ENCODE assay signal across 13 cellular contexts in genomic region chr1:52237430-52237829, GRCh38.
DNase-seq lines count a peak whose midpoint lies in the region; ATAC-seq and TF ChIP-seq lines count a peak whose summit lies in the region.
"Had no signal": no experiment of that assay in that cellular context is flagged by ENCODE, and none has a peak within 500 bp of the region (broad histone marks: within the 10 kb centered on the region; RNA-seq: fewer than 3 reads in every experiment).

No MANE protein-coding gene starts in this region.

- no peak overlapping the region for H3K27ac ChIP-seq in RWPE1
- peak overlapping the region; percentile 82 for H3K27ac ChIP-seq in epithelial cell of prostate
- no peak overlapping the region for H3K27ac ChIP-seq in right lobe of liver
- H3K27ac ChIP-seq: KMS-11 had no signal

- ATAC-seq in HG03521 (IDR thresholded peaks at IDR 0.05; ENCODE audit: unreplicated experiment) (no peak), right lobe of liver (no peak), GM21423 (IDR thresholded peaks at IDR 0.05; ENCODE audit: unreplicated experiment) (no peak)
- ATAC-seq: effector memory CD8-positive, alpha-beta T cell; natural killer cell had no signal

- no peaks in the 10 kb centered on the region for H3K9me3 ChIP-seq in right lobe of liver

- no peak for TF ChIP-seq POLR2A in right lobe of liver (IDR thresholded peaks at IDR 0.05)

- H3K4me3 ChIP-seq in right lobe of liver, result no peak overlapping the region

- H3K36me3 ChIP-seq in right lobe of liver, result no peaks in the 10 kb centered on the region

- peaks cover 0 to 5% (median 0%) of the 10 kb centered on the region in 4 donors for H3K4me1 ChIP-seq in right lobe of liver

- H3K27me3 ChIP-seq in right lobe of liver, result no peaks in the 10 kb centered on the region

- POLR2A ChIA-PET in RWPE1 (lab: Yijun Ruan, JAX; ENCODE audit: low non-redundant PET), result no interaction called here

- TF ChIP-seq CTCF in RWPE1 (conservative IDR thresholded peaks at IDR 0.05; ENCODE audit: low read depth), result no peak
- TF ChIP-seq CTCF in right lobe of liver (IDR thresholded peaks at IDR 0.05), result no peak

- CTCF ChIA-PET in RWPE1 (lab: Yijun Ruan, JAX), result no interaction called here

- intact Hi-C loops in right lobe of liver (cut with DNase I), result no loop called here

- WGBS in right lobe of liver (ENCODE audit: insufficient coverage, low coverage, low lambda C conversion rate, missing lambda C conversion rate), result 54% methylated on average over 1 of the region's 1 CpG

- DNase-seq in HPDE6-E6E7 (ENCODE audit: extremely low spot score), result peak; percentile 12
- peak; percentile 9 for DNase-seq in RWPE1 (ENCODE audit: low spot score)
- peak; percentile 39 for DNase-seq in epithelial cell of prostate (ENCODE audit: low read depth, low spot score)
- peak; percentile 40 for DNase-seq in stromal cell of bone marrow (ENCODE audit: low read depth)
- DNase-seq in right lobe of liver, result no peak
- DNase-seq: activated CD4-positive, alpha-beta memory T cell treated with anti-CD3 and anti-CD28 coated beads, Interleukin-2, amount 10 ng/mL, durations not matched to agents 7 days and 5 days; effector memory CD8-positive, alpha-beta T cell; natural killer cell; small intestine; T-helper 1 cell had no signal

Comparison
In these comparisons a context has a peak if more than half of its experiments do, and no peak if none do; other contexts are left out.
1. DNase-seq: peak in HPDE6-E6E7 (single experiment), RWPE1 (single experiment), epithelial cell of prostate (single experiment) and stromal cell of bone marrow (single experiment); none in right lobe of liver (0 of 3).